In genomic region chr12:94149781-94150482, GRCh38 we compare ENCODE assay signal across 8 cellular contexts. TPM values are rescaled to one million over a fixed set of nuclear protein-coding genes. Genes with fewer than 3 reads are reported as not detected.
DNase-seq lines count a peak whose midpoint lies in the region; FAIRE-seq and TF ChIP-seq lines count a peak whose summit lies in the region.
"Had no signal": no experiment of that assay in that cellular context is flagged by ENCODE, and none has a peak within 500 bp of the region (broad histone marks: within the 10 kb centered on the region; RNA-seq: fewer than 3 reads in every experiment).

No MANE protein-coding gene starts in this region.

- H3K27me3 ChIP-seq in H9 (ENCODE audit: insufficient read depth, low read length) (peaks cover 46% of the 10 kb centered on the region), H1 (replicated peaks in 1 of 4; ENCODE audit: control insufficient read depth in 3 of 4, extremely low read depth in 1 of 4, insufficient read depth in 3 of 4, low read length in 3 of 4) (peaks cover 43 to 78% (median 66%) of the 10 kb centered on the region in 4 experiments), muscle layer of colon (ENCODE audit: control insufficient read depth in 1 of 2, insufficient read depth in 2 of 2, low read length in 2 of 2) (peaks cover 4 to 25% of the 10 kb centered on the region in 2 donors)

- H3K4me2 ChIP-seq in H9 (ENCODE audit: insufficient read depth, insufficient read length, low read length) (peak overlapping the region; percentile 78), H1 (ENCODE audit: insufficient read depth in 1 of 2, low read depth in 2 of 2, low read length in 2 of 2) (peak overlapping the region; percentile 84 to 90)

- H2AK5ac ChIP-seq in H9 (ENCODE audit: insufficient read length, low read length) (no peak overlapping the region), H1 (ENCODE audit: low read depth, low read length) (no peak overlapping the region)

- no peaks in the 10 kb centered on the region; the same call in 1 of the 2 replicates for H3K4me1 ChIP-seq in H9 (ENCODE audit: insufficient read depth, low read length)
- peaks cover 4 to 25% (median 17%) of the 10 kb centered on the region in 4 experiments for H3K4me1 ChIP-seq in H1 (replicated peaks in 1 of 4; ENCODE audit: control insufficient read depth in 3 of 4, insufficient read depth in 4 of 4, low read length in 3 of 4)
- H3K4me1 ChIP-seq in muscle layer of colon (ENCODE audit: insufficient read depth, low read length): peaks cover 6% of the 10 kb centered on the region

- TF ChIP-seq RAD21 in H1 (IDR thresholded peaks at IDR 0.05 in 1 of 2, conservative IDR thresholded peaks at IDR 0.05 in 1 of 2; ENCODE audit: low read depth in 2 of 2, low read length in 2 of 2): no peak

- H3T11ph ChIP-seq in H9 (ENCODE audit: low read length): no peak overlapping the region

- H3K79me1 ChIP-seq in H9 (ENCODE audit: insufficient read depth, low read depth, low read length, poor library complexity, severe bottlenecking): no peaks in the 10 kb centered on the region
- H3K79me1 ChIP-seq in H1 (ENCODE audit: low read depth, low read length): no peaks in the 10 kb centered on the region

- H3K27ac ChIP-seq in H9 (ENCODE audit: insufficient read length, low read depth, low read length) (no peak overlapping the region), H1 (ENCODE audit: low read depth, low read length) (no peak overlapping the region), muscle layer of colon (ENCODE audit: low read depth, low read length) (no peak overlapping the region)

- H4K5ac ChIP-seq in H9 (ENCODE audit: insufficient read length, low read depth, low read length) (no peak overlapping the region), H1 (ENCODE audit: insufficient read length, low read depth, low read length) (no peak overlapping the region)

- H3K36me3 ChIP-seq in H1 (ENCODE audit: control insufficient read depth in 2 of 4, insufficient read depth in 4 of 4, low read length in 3 of 4) (no peaks in the 10 kb centered on the region; a peak in 1 of 8 replicates), muscle layer of colon (ENCODE audit: insufficient read depth, low read length) (no peaks in the 10 kb centered on the region)

- peaks cover 92% of the 10 kb centered on the region for H3K27me3 Mint-ChIP-seq in H9 (ENCODE audit: low read depth)

- no peak overlapping the region for H3K27ac Mint-ChIP-seq in H9

- H3K4me3 Mint-ChIP-seq in H9: peak overlapping the region; percentile 53 to 87

- H3K36me3 Mint-ChIP-seq in H9 (ENCODE audit: insufficient read depth in 1 of 3, low read depth in 3 of 3): no peaks in the 10 kb centered on the region

- CTCF ChIA-PET in H1 (lab: Charles Lee; ENCODE audit: partially characterized antibody): interaction anchor here (0.7 to 1.4 kb wide), 8 partner anchors 8 to 606 kb away, joined by 3 to 8 read pairs (median 3); no protein-coding TSS in a partner anchor

- no peaks in the 10 kb centered on the region for H3K9me3 Mint-ChIP-seq in H9

- no peak for TF ChIP-seq EP300 in H1 (IDR thresholded peaks at IDR 0.05; ENCODE audit: borderline replicate concordance in 1 of 2, low read depth in 2 of 2, low read length in 2 of 2)

- H3K9me3 ChIP-seq in H9 (ENCODE audit: control insufficient read depth, low read depth, low read length) (no peaks in the 10 kb centered on the region), H1 (ENCODE audit: insufficient read depth in 2 of 2, low read depth in 1 of 2, low read length in 1 of 2) (no peaks in the 10 kb centered on the region), muscle layer of colon (ENCODE audit: low read length) (no peaks in the 10 kb centered on the region)

- H3K56ac ChIP-seq in H9 (ENCODE audit: insufficient read length, low read depth, low read length) (no peak overlapping the region), H1 (replicated peaks; ENCODE audit: insufficient read length, low read depth, low read length) (no peak overlapping the region)

- H2BK20ac ChIP-seq in H9 (ENCODE audit: low read depth, low read length, poor library complexity, severe bottlenecking): no peak overlapping the region
- H2BK20ac ChIP-seq in H1 (ENCODE audit: low read length): no peak overlapping the region

- TF ChIP-seq POLR2A in H1 (IDR thresholded peaks at IDR 0.05; ENCODE audit: control extremely low read depth in 1 of 2, low read depth in 2 of 2, low read length in 2 of 2) (no peak), GM12891 (IDR thresholded peaks at IDR 0.05; ENCODE audit: low read depth, low read length) (no peak)

- H3K4me3 ChIP-seq in GM12864 (ENCODE audit: low read depth, low read length) (peak overlapping the region; percentile 94), H1 (ENCODE audit: extremely low read depth in 1 of 4, insufficient read depth in 2 of 4, low read depth in 3 of 4, low read length in 4 of 4) (peak overlapping the region; percentile 38 to 70 (median 58)), muscle layer of colon (ENCODE audit: low read depth in 1 of 2, low read length in 2 of 2) (peak overlapping the region; percentile 14 to 46)

- H4K20me1 ChIP-seq in H9 (ENCODE audit: control insufficient read depth, insufficient read depth, insufficient read length): no peaks in the 10 kb centered on the region
- peaks cover 0 to 3% of the 10 kb centered on the region in 2 experiments for H4K20me1 ChIP-seq in H1 (replicated peaks in 1 of 2; ENCODE audit: control insufficient read depth in 1 of 2, insufficient read depth in 2 of 2, low read length in 2 of 2)

- H2BK12ac ChIP-seq in H9 (ENCODE audit: insufficient read length, low read depth, low read length) (no peak overlapping the region), H1 (ENCODE audit: low read depth, low read length) (0 out of 2 replicates have a peak overlapping the region, but pooled peaks have one; percentile 72)

- POLR2A ChIA-PET in H1 (lab: Charles Lee; ENCODE audit: partially characterized antibody): interaction anchor here (1.0 to 1.3 kb wide), 2 partner anchors 111 to 645 kb away, joined by 3 read pairs; no protein-coding TSS in a partner anchor

- H2BK120ac ChIP-seq in H9 (ENCODE audit: low read depth, low read length, poor library complexity, severe bottlenecking) (no peak overlapping the region), H1 (replicated peaks; ENCODE audit: low read depth, low read length) (no peak overlapping the region)

- H2AFZ ChIP-seq in H9 (ENCODE audit: low read length) (no peak overlapping the region), H1 (ENCODE audit: low read length) (no peak overlapping the region; the same call in 1 of the 2 replicates)

- H2BK15ac ChIP-seq in H9 (ENCODE audit: low read depth, low read length) (no peak overlapping the region; the same call in 1 of the 2 replicates), H1 (ENCODE audit: low read length) (no peak overlapping the region)

- no peak overlapping the region for H3K14ac ChIP-seq in H9 (ENCODE audit: insufficient read depth, low read length)
- H3K14ac ChIP-seq in H1 (ENCODE audit: insufficient read length): no peak overlapping the region

- DNase-seq in GM12864 (ENCODE audit: low read depth) (no peak), H9 (peak; percentile 64), RPMI8226 (peak; percentile 69), H1 (ENCODE audit: low read depth in 1 of 2, low spot score in 2 of 2) (peak in 1 of 2 experiments; percentile 69), ureter (ENCODE audit: low spot score) (no peak), GM12891 (ENCODE audit: insufficient read length, low spot score) (no peak)

- H3K9ac ChIP-seq in H9 (ENCODE audit: extremely low read depth, insufficient read length, low read length): no peak overlapping the region
- H3K9ac ChIP-seq in H1 (replicated peaks in 1 of 4; ENCODE audit: extremely low read depth in 1 of 4, low read depth in 3 of 4, low read length in 3 of 4): no peak overlapping the region
- no peak overlapping the region for H3K9ac ChIP-seq in muscle layer of colon (ENCODE audit: low read length)

- no peak overlapping the region for H2BK5ac ChIP-seq in H9 (ENCODE audit: insufficient read length, low read length)
- H2BK5ac ChIP-seq in H1 (ENCODE audit: low read depth, low read length): no peak overlapping the region

- H3K4ac ChIP-seq in H9 (ENCODE audit: low read depth, low read length): no peak overlapping the region
- no peak overlapping the region for H3K4ac ChIP-seq in H1 (replicated peaks; ENCODE audit: insufficient read length, low read depth, low read length)

- H3K18ac ChIP-seq in H9 (ENCODE audit: insufficient read length, low read depth, low read length) (no peak overlapping the region), H1 (ENCODE audit: extremely low read depth, low read length) (0 out of 2 replicates have a peak overlapping the region, but pooled peaks have one; percentile 42)

- TF ChIP-seq CTCF in GM12864 (IDR thresholded peaks at IDR 0.05; ENCODE audit: low read depth, low read length, missing control alignments) (no peak), H9 (conservative IDR thresholded peaks at IDR 0.05) (no peak), H1 (IDR thresholded peaks at IDR 0.05; ENCODE audit: control extremely low read depth in 1 of 3, insufficient read depth in 1 of 3, low read depth in 1 of 3, low read length in 3 of 3) (no peak)

- H4K8ac ChIP-seq in H9 (replicated peaks; ENCODE audit: insufficient read length, low read depth, low read length) (no peak overlapping the region), H1 (ENCODE audit: extremely low read depth, insufficient read depth, low read length) (peak overlapping the region; percentile 91; the same call in 1 of the 2 replicates)

- H3K79me2 ChIP-seq in H9 (ENCODE audit: insufficient read depth, low read length) (no peaks in the 10 kb centered on the region), H1 (ENCODE audit: control insufficient read depth in 1 of 2, insufficient read depth in 2 of 2, low read length in 2 of 2) (no peaks in the 10 kb centered on the region)

- no peak for FAIRE-seq in H1 (lab: Jason Lieb, UNC)
- no peak for FAIRE-seq in GM12891 (lab: Jason Lieb, UNC)
- FAIRE-seq: TTC549 had no signal

- peaks cover 31 to 45% of the 10 kb centered on the region in 2 experiments for H3K4me1 Mint-ChIP-seq in H9

- WGBS in H9 (ENCODE audit: extremely low coverage, insufficient read length, low lambda C conversion rate): no CpG with 5 or more reads among the region's 58 CpGs
- 2% methylated on average over 43 of the region's 58 CpGs; no CpG with 5 or more reads in 1 of the 2 experiments for WGBS in H1 (ENCODE audit: extremely low coverage in 1 of 2, insufficient coverage in 1 of 2, insufficient read length in 1 of 2, insufficient replicate concordance in 2 of 2, low coverage in 1 of 2, low lambda C conversion rate in 2 of 2, missing lambda C conversion rate in 1 of 2), 2 experiments

- peaks cover 24% of the 10 kb centered on the region for H3K23me2 ChIP-seq in H9 (ENCODE audit: insufficient read length, low read depth, low read length, poor library complexity, severe bottlenecking)
- peaks cover 16% of the 10 kb centered on the region; the same call in 1 of the 2 replicates for H3K23me2 ChIP-seq in H1 (ENCODE audit: low read depth, low read length)

- H4K91ac ChIP-seq in H9 (ENCODE audit: insufficient read length, low read depth, low read length) (no peak overlapping the region), H1 (replicated peaks; ENCODE audit: insufficient read length, low read length) (no peak overlapping the region)

- H3K23ac ChIP-seq in H9 (ENCODE audit: insufficient read length, low read depth, low read length) (no peak overlapping the region), H1 (ENCODE audit: insufficient read length) (no peak overlapping the region)

RNA-seq across cellular contexts. Expression of gene PLXNC1, which starts 1.6 kb away (rescaled TPM):
- total RNA-seq in H9 (2021) (0.53 and 1.2 TPM in 2 replicates), ureter (10.3 TPM)
- 1.3 and 2.0 TPM in 2 replicates for total RNA-seq in H1 (2021; fragmentation: NEBNext Ultra II Directional; extraction: Animal tissue kit (Norgen Biotek cat#: 25700))
- polyA plus RNA-seq in H1 (2011; rRNA removed): 0.83 and 0.86 TPM in 2 replicates
- 0.80 TPM for polyA plus RNA-seq in H1 (2011; cell fraction: cytosol; rRNA removed)
- polyA plus RNA-seq in H1 (2011; cell fraction: nucleus; rRNA removed): 1.4 TPM
- polyA plus RNA-seq in H1 (2012, experiment 1 of 2): 1.6 to 2.5 TPM (median 1.8 TPM) in 4 replicates
- 0.08 TPM for polyA plus RNA-seq in H1 (2012, experiment 2 of 2)
- polyA plus RNA-seq in H1 (2013, experiment 1 of 2): 1.2 TPM
- polyA plus RNA-seq in H1 (2013, experiment 2 of 2): 1.1 TPM
- 3.0 and 5.2 TPM in 2 replicates for polyA minus RNA-seq in H1 (2011; rRNA and poly(A)+ RNA removed)
- polyA minus RNA-seq in H1 (2011; cell fraction: cytosol; rRNA and poly(A)+ RNA removed): 0.81 TPM
- polyA minus RNA-seq in H1 (2011; cell fraction: nucleus; rRNA and poly(A)+ RNA removed): 6.7 TPM
- polyA plus RNA-seq in GM12891 (2012; ENCODE audit: low read depth, missing spikeins): 9.9 TPM

Comparison
In these comparisons a context has a peak if more than half of its experiments do, and no peak if none do; other contexts are left out.
1. DNase-seq: peak in H9 (single experiment) and RPMI8226 (single experiment); none in GM12864 (single experiment), ureter (single experiment) and GM12891 (single experiment).
2. H3K4me3 ChIP-seq: peak in every context shown above with its lines; median percentile 94 in GM12864; 58 in H1; 30 in muscle layer of colon.